Comparison of ENCODE assay signal across 1 cellular context in the genomic region with DNA sequence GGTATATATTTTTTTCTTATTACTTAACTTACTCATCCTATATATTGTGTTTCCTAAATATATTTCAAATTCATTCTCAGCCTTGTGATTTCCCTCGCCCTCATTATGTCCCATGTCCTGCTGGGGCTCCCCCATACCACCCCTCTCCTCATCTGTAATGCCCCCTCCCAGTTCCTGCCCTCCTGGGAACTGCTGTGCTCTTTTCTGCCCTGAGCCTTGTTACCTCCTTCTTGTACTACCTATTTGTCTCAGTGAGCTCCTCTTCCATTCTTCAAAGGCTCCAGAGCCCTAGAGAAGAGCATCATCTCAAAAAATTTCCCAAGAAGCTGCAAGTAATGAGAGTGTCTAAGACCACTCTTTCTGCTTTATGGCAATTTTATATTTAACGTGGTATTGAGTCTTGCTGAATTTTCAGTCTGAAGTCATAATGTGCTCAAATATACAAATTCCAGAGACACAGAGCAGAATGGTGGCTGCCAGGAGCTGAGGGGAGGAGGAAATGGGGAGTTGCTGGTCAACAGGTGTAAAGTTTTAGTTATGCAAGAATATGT.
TF ChIP-seq lines count a peak whose summit lies in the region.

No MANE protein-coding gene starts in this region.

TF ChIP-seq in GM23338, 12 proteins besides CTCF, POLR2A, EP300 and RAD21:
- no peak for TF ChIP-seq REST (IDR thresholded peaks at IDR 0.05; ENCODE audit: unreplicated experiment)
- TF ChIP-seq, protein P1, sequence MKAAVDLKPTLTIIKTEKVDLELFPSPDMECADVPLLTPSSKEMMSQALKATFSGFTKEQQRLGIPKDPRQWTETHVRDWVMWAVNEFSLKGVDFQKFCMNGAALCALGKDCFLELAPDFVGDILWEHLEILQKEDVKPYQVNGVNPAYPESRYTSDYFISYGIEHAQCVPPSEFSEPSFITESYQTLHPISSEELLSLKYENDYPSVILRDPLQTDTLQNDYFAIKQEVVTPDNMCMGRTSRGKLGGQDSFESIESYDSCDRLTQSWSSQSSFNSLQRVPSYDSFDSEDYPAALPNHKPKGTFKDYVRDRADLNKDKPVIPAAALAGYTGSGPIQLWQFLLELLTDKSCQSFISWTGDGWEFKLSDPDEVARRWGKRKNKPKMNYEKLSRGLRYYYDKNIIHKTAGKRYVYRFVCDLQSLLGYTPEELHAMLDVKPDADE (IDR thresholded peaks at IDR 0.05), result no peak
- TF ChIP-seq POLR2AphosphoS5 (IDR thresholded peaks at IDR 0.05; ENCODE audit: low read depth), result no peak
- no peak for TF ChIP-seq ZNF462 (CRISPR knock-in tag; IDR thresholded peaks at IDR 0.05)
- no peak for TF ChIP-seq NANOG (IDR thresholded peaks at IDR 0.05; ENCODE audit: borderline replicate concordance)
